33 cellular contexts compared by ENCODE assay signal in the genomic region with DNA sequence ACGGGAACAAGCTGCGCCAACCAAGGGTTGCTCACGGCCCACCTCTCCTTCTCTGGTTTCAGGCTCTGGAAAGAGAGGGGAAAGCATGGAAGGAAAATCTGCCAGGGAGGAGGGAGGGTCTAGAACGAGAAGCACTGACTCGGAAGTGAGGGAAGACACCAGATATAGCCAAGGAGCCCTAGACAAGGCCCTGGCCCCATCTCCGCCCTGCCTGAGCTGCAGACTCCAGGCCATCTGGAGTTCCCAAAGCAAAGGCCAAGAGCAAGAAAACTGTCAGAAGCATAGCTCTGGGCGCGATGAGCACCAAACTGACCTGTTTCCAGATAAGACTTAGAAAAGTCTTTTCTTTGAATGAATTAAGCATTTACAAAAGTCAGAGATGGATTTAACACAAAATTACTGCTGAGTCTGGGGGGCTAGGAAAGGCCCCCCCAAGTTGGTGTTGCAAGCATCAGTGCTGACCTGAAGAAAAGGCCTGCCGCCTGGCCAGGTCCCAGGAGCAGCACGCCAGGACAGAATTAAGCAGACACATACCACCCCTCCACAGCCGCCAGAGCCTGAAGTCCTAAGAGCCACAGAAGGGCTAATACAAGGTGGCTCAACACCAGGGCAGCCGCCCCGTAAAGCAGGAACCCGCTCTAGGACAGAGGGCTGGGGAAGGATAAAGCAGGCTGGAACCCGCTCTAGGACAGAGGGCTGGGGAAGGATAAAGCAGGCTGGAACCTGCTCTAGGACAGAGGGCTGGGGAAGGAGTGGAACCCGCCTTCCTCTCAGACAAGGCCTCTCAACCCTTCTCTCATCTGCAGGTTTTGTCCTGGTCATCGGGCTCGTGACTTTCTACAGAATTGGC. TPM values are rescaled to one million over a fixed set of nuclear protein-coding genes. Genes with fewer than 3 reads are reported as not detected.
DNase-seq lines count a peak whose midpoint lies in the region; ATAC-seq and TF ChIP-seq lines count a peak whose summit lies in the region.
"Had no signal": no experiment of that assay in that cellular context is flagged by ENCODE, and none has a peak within 500 bp of the region (broad histone marks: within the 10 kb centered on the region; RNA-seq: fewer than 3 reads in every experiment).

No MANE protein-coding gene starts in this region.

- H3K9me3 Mint-ChIP-seq in T-cell (no peaks in the 10 kb centered on the region), endothelial cell (ENCODE audit: unreplicated experiment) (no peaks in the 10 kb centered on the region)
- H3K9me3 Mint-ChIP-seq in activated CD4-positive, alpha-beta memory T cell treated with anti-CD3 and anti-CD28 coated beads for 36 hours = no peaks in the 10 kb centered on the region
- H3K9me3 Mint-ChIP-seq: activated T-helper 2 cell treated with anti-CD3 and anti-CD28 coated beads, Interferon-gamma antibody, Interleukin-2, Interleukin-4, amounts not matched to agents 10 μg/mL and 5 μg/mL and 100 μg/mL, durations not matched to agents 14 hours and 24 hours and 36 hours; central memory CD8-positive, alpha-beta T cell; endodermal cell; natural killer cell had no signal

- H3K9ac ChIP-seq in subcutaneous abdominal adipose tissue (ENCODE audit: low read length in 5 of 5) = no peak overlapping the region
- H3K9ac ChIP-seq: BLaER1 had no signal

- ATAC-seq in Right ventricle myocardium superior (ENCODE audit: poor library complexity) = no peak
- no peak for ATAC-seq in T-cell (replicated peaks in 1 of 4)
- ATAC-seq: lower lobe of right lung, psoas muscle, sciatic nerve had no signal

- intact Hi-C loops in left ventricle myocardium inferior (cut with micrococcal nuclease) (no loop called here), Right ventricle myocardium superior (cut with DNase I) (loop anchor here (10.0 kb wide), 1 partner anchor 319 kb away; a partner anchor contains a TSS)
- intact Hi-C loops in activated CD4-positive, alpha-beta memory T cell treated with anti-CD3 and anti-CD28 coated beads for 36 hours (cut with micrococcal nuclease) = no loop called here

- H3K4me3 ChIP-seq in left ventricle myocardium inferior (no peak overlapping the region), subcutaneous abdominal adipose tissue (ENCODE audit: low read depth in 1 of 5, low read length in 5 of 5) (no peak overlapping the region)
- H3K4me3 ChIP-seq: BLaER1, esophagus squamous epithelium, HAP-1, lower lobe of right lung, psoas muscle, SJSA1, upper lobe of left lung had no signal

- H3K36me3 ChIP-seq in left ventricle myocardium inferior (peaks cover 69% of the 10 kb centered on the region), subcutaneous abdominal adipose tissue (ENCODE audit: control insufficient read depth in 5 of 5, insufficient read depth in 5 of 5, low read length in 5 of 5) (peaks cover 2 to 61% (median 45%) of the 10 kb centered on the region in 5 donors)
- H3K36me3 ChIP-seq: HAP-1, SJSA1 had no signal

- H3K27ac Mint-ChIP-seq in T-cell (peak overlapping the region; percentile 4 to 58), endothelial cell (ENCODE audit: unreplicated experiment) (peak overlapping the region; percentile 27)
- no peak overlapping the region for H3K27ac Mint-ChIP-seq in activated CD4-positive, alpha-beta memory T cell treated with anti-CD3 and anti-CD28 coated beads for 36 hours
- H3K27ac Mint-ChIP-seq: activated T-helper 2 cell treated with anti-CD3 and anti-CD28 coated beads, Interferon-gamma antibody, Interleukin-2, Interleukin-4, amounts not matched to agents 10 μg/mL and 5 μg/mL and 100 μg/mL, durations not matched to agents 14 hours and 24 hours and 36 hours; endodermal cell; natural killer cell had no signal

- DNase-seq in left ventricle myocardium inferior (no peak), Right ventricle myocardium superior (no peak), T-cell (no peak), endothelial cell (ENCODE audit: low spot score) (no peak), NCI-H524 (lab: John Stamatoyannopoulos, UW) (no peak), NCI-H446 treated with DMSO at 0.1 percent for 48 hours (lab: John Stamatoyannopoulos, UW) (no peak)
- DNase-seq in activated CD4-positive, alpha-beta memory T cell treated with anti-CD3 and anti-CD28 coated beads for 36 hours = no peak
- DNase-seq: activated CD4-positive, alpha-beta T cell treated with anti-CD3 and anti-CD28 coated beads, Interleukin-2, amount 50 U/mL, for 1 hour; Caco-2; dermis blood vessel endothelial cell; DMS79; endodermal cell; esophagus squamous epithelium; foreskin melanocyte; GDM1; lower lobe of right lung; natural killer cell; NCI-H146; NCI-H2107; NCI-H774; occipital lobe; psoas muscle; stimulated activated CD4-positive, alpha-beta T cell treated with anti-CD3 and anti-CD28 coated beads, Interleukin-12 subunit alpha, Interleukin-12 subunit beta, amount 100 ng/mL, for 4 hours; stimulated activated CD4-positive, alpha-beta T cell treated with anti-CD3 and anti-CD28 coated beads, Interleukin-2, amount 100 ng/mL, for 48 hours; WERI-Rb-1 had no signal

- no peaks in the 10 kb centered on the region for H3K27me3 Mint-ChIP-seq in T-cell
- peaks cover 7% of the 10 kb centered on the region for H3K27me3 Mint-ChIP-seq in endothelial cell (ENCODE audit: unreplicated experiment)
- H3K27me3 Mint-ChIP-seq in activated CD4-positive, alpha-beta memory T cell treated with anti-CD3 and anti-CD28 coated beads for 36 hours = no peaks in the 10 kb centered on the region
- H3K27me3 Mint-ChIP-seq: central memory CD8-positive, alpha-beta T cell had no signal

- no peak overlapping the region for H3K4me3 Mint-ChIP-seq in T-cell
- peak overlapping the region; percentile 45 for H3K4me3 Mint-ChIP-seq in endothelial cell (ENCODE audit: unreplicated experiment)
- H3K4me3 Mint-ChIP-seq in activated CD4-positive, alpha-beta memory T cell treated with anti-CD3 and anti-CD28 coated beads for 36 hours = no peak overlapping the region
- H3K4me3 Mint-ChIP-seq: central memory CD8-positive, alpha-beta T cell; endodermal cell; natural killer cell had no signal

- CTCF ChIA-PET in T-cell (lab: Charles Lee) = no interaction called here
- CTCF ChIA-PET in activated CD4-positive, alpha-beta memory T cell treated with anti-CD3 and anti-CD28 coated beads for 36 hours (lab: Charles Lee) = no interaction called here

- H3K4me1 ChIP-seq in left ventricle myocardium inferior (peaks cover 61% of the 10 kb centered on the region), subcutaneous abdominal adipose tissue (ENCODE audit: control insufficient read depth in 5 of 5, insufficient read depth in 5 of 5, low read length in 5 of 5) (peaks cover 5 to 60% (median 15%) of the 10 kb centered on the region in 5 donors)
- H3K4me1 ChIP-seq: Caco-2, HAP-1, SJSA1 had no signal

- H3K27ac ChIP-seq in left ventricle myocardium inferior (replicated peaks) (peak overlapping the region; percentile 98), subcutaneous abdominal adipose tissue (ENCODE audit: low read depth, low read length) (peak overlapping the region; percentile 7)
- H3K27ac ChIP-seq: BLaER1, lower lobe of right lung, psoas muscle, SJSA1, WERI-Rb-1 had no signal

- H3K27me3 ChIP-seq in left ventricle myocardium inferior (ENCODE audit: low read depth) (no peaks in the 10 kb centered on the region), subcutaneous abdominal adipose tissue (ENCODE audit: control insufficient read depth in 5 of 5, insufficient read depth in 4 of 5, low read length in 5 of 5) (no peaks in the 10 kb centered on the region)
- H3K27me3 ChIP-seq: BLaER1, esophagus squamous epithelium, SJSA1, upper lobe of left lung had no signal

- H3K9me3 ChIP-seq in left ventricle myocardium inferior (replicated peaks) (no peaks in the 10 kb centered on the region), subcutaneous abdominal adipose tissue (ENCODE audit: control insufficient read depth in 5 of 5, low read length in 5 of 5) (no peaks in the 10 kb centered on the region)
- H3K9me3 ChIP-seq: BLaER1, Caco-2, esophagus squamous epithelium, HAP-1, lower lobe of right lung, psoas muscle, SJSA1, upper lobe of left lung had no signal

- H3K4me1 Mint-ChIP-seq in T-cell (peaks cover 32 to 52% (median 46%) of the 10 kb centered on the region in 3 donors), endothelial cell (ENCODE audit: unreplicated experiment) (peaks cover 20% of the 10 kb centered on the region)
- H3K4me1 Mint-ChIP-seq in activated CD4-positive, alpha-beta memory T cell treated with anti-CD3 and anti-CD28 coated beads for 36 hours (ENCODE audit: low read depth) = peaks cover 11% of the 10 kb centered on the region
- H3K4me1 Mint-ChIP-seq: endodermal cell had no signal

- TF ChIP-seq CTCF in left ventricle myocardium inferior (IDR thresholded peaks at IDR 0.05; ENCODE audit: borderline replicate concordance) (no peak), endothelial cell (IDR thresholded peaks at IDR 0.05; ENCODE audit: unreplicated experiment) (no peak)

- POLR2A ChIA-PET in T-cell (lab: Charles Lee) = no interaction called here
- POLR2A ChIA-PET in activated CD4-positive, alpha-beta memory T cell treated with anti-CD3 and anti-CD28 coated beads for 36 hours (lab: Charles Lee) = no interaction called here

- H3K36me3 Mint-ChIP-seq in T-cell (peaks cover 31% of the 10 kb centered on the region), endothelial cell (ENCODE audit: low read depth, unreplicated experiment) (peaks cover 44% of the 10 kb centered on the region)
- H3K36me3 Mint-ChIP-seq in activated CD4-positive, alpha-beta memory T cell treated with anti-CD3 and anti-CD28 coated beads for 36 hours = peaks cover 12% of the 10 kb centered on the region
- H3K36me3 Mint-ChIP-seq: natural killer cell had no signal

RNA-seq across cellular contexts. Expression of a gene that starts 20.7 kb away (rescaled TPM):
- total RNA-seq in left ventricle myocardium inferior (27.1 TPM), Right ventricle myocardium superior (28.9 TPM), T-cell (100 to 1,000 TPM in 3 of 5 donors, 10 to 100 TPM in 2; 33.1 to 158 (median 115) TPM), endothelial cell (ENCODE audit: unreplicated experiment) (66.3 TPM)
- 10 to 100 TPM; 14.8 to 15.5 TPM for total RNA-seq in activated CD4-positive, alpha-beta memory T cell treated with anti-CD3 and anti-CD28 coated beads for 36 hours
- total RNA-seq: Caco-2, endodermal cell had no signal

RNA-seq across cellular contexts. Expression of a gene that starts 57.7 kb away (rescaled TPM):
- total RNA-seq in left ventricle myocardium inferior (7.5 TPM), Right ventricle myocardium superior (8.4 TPM), T-cell (10 to 100 TPM in 2 of 5 donors, 1 to 10 TPM in 3; 5.5 to 19.8 (median 8.1) TPM), endothelial cell (ENCODE audit: unreplicated experiment) (39.9 TPM)
- 1 to 10 TPM; 8.4 to 9.5 TPM for total RNA-seq in activated CD4-positive, alpha-beta memory T cell treated with anti-CD3 and anti-CD28 coated beads for 36 hours

RNA-seq across cellular contexts. Expression of a gene that starts 58.0 kb away (rescaled TPM):
- total RNA-seq in left ventricle myocardium inferior (12.3 TPM), Right ventricle myocardium superior (10.0 TPM), T-cell (10 to 100 TPM; 26.4 to 36.4 (median 33.0) TPM), endothelial cell (ENCODE audit: unreplicated experiment) (46.8 TPM)
- total RNA-seq in activated CD4-positive, alpha-beta memory T cell treated with anti-CD3 and anti-CD28 coated beads for 36 hours = 10 to 100 TPM; 14.5 to 14.6 TPM
